ENCODE assay signal across 1 cellular context in genomic region chr17:7685533-7686220, GRCh38.
TF ChIP-seq lines count a peak whose summit lies in the region.

No MANE protein-coding gene starts in this region.

TF ChIP-seq in HepG2, 621 proteins besides CTCF, POLR2A, EP300 and RAD21 (continued from another document and continues in another):
- no peak for TF ChIP-seq ZXDC (CRISPR knock-in tag; IDR thresholded peaks at IDR 0.05)
- TF ChIP-seq NFRKB (IDR thresholded peaks at IDR 0.05): no peak
- TF ChIP-seq TBX2 (CRISPR knock-in tag; IDR thresholded peaks at IDR 0.05; ENCODE audit: borderline replicate concordance): no peak
- TF ChIP-seq, protein P1, sequence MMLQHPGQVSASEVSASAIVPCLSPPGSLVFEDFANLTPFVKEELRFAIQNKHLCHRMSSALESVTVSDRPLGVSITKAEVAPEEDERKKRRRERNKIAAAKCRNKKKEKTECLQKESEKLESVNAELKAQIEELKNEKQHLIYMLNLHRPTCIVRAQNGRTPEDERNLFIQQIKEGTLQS (CRISPR knock-in tag; IDR thresholded peaks at IDR 0.05): 0 out of 2 replicates have a peak, but pooled peaks have one; percentile 12
- TF ChIP-seq ZSCAN25 (CRISPR knock-in tag; IDR thresholded peaks at IDR 0.05): no peak
- TF ChIP-seq RORA (CRISPR knock-in tag; IDR thresholded peaks at IDR 0.05): no peak
- TF ChIP-seq ZNF768 (CRISPR knock-in tag; IDR thresholded peaks at IDR 0.05): no peak; the same call in 1 of the 2 replicates
- no peak for TF ChIP-seq ZNF318 (CRISPR knock-in tag; IDR thresholded peaks at IDR 0.05)
- TF ChIP-seq ATM (IDR thresholded peaks at IDR 0.05; ENCODE audit: borderline replicate concordance): no peak
- peak; percentile 88 for TF ChIP-seq GATAD1 (CRISPR knock-in tag; IDR thresholded peaks at IDR 0.05)
- peak; percentile 40; the same call in 1 of the 2 replicates for TF ChIP-seq ARNT2 (CRISPR knock-in tag; IDR thresholded peaks at IDR 0.05; ENCODE audit: low read depth)
- TF ChIP-seq, protein P2, sequence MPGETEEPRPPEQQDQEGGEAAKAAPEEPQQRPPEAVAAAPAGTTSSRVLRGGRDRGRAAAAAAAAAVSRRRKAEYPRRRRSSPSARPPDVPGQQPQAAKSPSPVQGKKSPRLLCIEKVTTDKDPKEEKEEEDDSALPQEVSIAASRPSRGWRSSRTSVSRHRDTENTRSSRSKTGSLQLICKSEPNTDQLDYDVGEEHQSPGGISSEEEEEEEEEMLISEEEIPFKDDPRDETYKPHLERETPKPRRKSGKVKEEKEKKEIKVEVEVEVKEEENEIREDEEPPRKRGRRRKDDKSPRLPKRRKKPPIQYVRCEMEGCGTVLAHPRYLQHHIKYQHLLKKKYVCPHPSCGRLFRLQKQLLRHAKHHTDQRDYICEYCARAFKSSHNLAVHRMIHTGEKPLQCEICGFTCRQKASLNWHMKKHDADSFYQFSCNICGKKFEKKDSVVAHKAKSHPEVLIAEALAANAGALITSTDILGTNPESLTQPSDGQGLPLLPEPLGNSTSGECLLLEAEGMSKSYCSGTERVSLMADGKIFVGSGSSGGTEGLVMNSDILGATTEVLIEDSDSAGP (CRISPR knock-in tag; IDR thresholded peaks at IDR 0.05; ENCODE audit: borderline replicate concordance): peak; percentile 29; the same call in 1 of the 2 replicates
- peak; percentile 52; the same call in 1 of the 2 replicates for TF ChIP-seq KDM5B (CRISPR knock-in tag; IDR thresholded peaks at IDR 0.05; ENCODE audit: borderline replicate concordance)
- peak; percentile 24; the same call in 1 of the 2 replicates for TF ChIP-seq ZNF792 (CRISPR knock-in tag; IDR thresholded peaks at IDR 0.05)
- no peak for TF ChIP-seq PRPF4 (IDR thresholded peaks at IDR 0.05; ENCODE audit: low read depth, low read length, poor library complexity, severe bottlenecking)
- TF ChIP-seq ZNF878 (CRISPR knock-in tag; IDR thresholded peaks at IDR 0.05): no peak
- no peak for TF ChIP-seq ZNF589 (CRISPR knock-in tag; conservative IDR thresholded peaks at IDR 0.05)
- TF ChIP-seq SRSF1 (optimal IDR thresholded peaks at IDR 0.05; ENCODE audit: low read depth, low read length): no peak
- TF ChIP-seq XRCC5 (optimal IDR thresholded peaks at IDR 0.05; ENCODE audit: low read length): peak; percentile 12
- peak; percentile 52; the same call in 1 of the 2 replicates for TF ChIP-seq SALL1 (CRISPR knock-in tag; IDR thresholded peaks at IDR 0.05)
- no peak for TF ChIP-seq ZNF570 (CRISPR knock-in tag; IDR thresholded peaks at IDR 0.05; ENCODE audit: borderline replicate concordance)
- TF ChIP-seq ZNF773 (CRISPR knock-in tag; IDR thresholded peaks at IDR 0.05; ENCODE audit: borderline replicate concordance): no peak
- TF ChIP-seq, protein P3, sequence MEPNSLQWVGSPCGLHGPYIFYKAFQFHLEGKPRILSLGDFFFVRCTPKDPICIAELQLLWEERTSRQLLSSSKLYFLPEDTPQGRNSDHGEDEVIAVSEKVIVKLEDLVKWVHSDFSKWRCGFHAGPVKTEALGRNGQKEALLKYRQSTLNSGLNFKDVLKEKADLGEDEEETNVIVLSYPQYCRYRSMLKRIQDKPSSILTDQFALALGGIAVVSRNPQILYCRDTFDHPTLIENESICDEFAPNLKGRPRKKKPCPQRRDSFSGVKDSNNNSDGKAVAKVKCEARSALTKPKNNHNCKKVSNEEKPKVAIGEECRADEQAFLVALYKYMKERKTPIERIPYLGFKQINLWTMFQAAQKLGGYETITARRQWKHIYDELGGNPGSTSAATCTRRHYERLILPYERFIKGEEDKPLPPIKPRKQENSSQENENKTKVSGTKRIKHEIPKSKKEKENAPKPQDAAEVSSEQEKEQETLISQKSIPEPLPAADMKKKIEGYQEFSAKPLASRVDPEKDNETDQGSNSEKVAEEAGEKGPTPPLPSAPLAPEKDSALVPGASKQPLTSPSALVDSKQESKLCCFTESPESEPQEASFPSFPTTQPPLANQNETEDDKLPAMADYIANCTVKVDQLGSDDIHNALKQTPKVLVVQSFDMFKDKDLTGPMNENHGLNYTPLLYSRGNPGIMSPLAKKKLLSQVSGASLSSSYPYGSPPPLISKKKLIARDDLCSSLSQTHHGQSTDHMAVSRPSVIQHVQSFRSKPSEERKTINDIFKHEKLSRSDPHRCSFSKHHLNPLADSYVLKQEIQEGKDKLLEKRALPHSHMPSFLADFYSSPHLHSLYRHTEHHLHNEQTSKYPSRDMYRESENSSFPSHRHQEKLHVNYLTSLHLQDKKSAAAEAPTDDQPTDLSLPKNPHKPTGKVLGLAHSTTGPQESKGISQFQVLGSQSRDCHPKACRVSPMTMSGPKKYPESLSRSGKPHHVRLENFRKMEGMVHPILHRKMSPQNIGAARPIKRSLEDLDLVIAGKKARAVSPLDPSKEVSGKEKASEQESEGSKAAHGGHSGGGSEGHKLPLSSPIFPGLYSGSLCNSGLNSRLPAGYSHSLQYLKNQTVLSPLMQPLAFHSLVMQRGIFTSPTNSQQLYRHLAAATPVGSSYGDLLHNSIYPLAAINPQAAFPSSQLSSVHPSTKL (CRISPR knock-in tag; IDR thresholded peaks at IDR 0.05): peak; percentile 35; the same call in 1 of the 2 replicates
- 0 out of 2 replicates have a peak, but pooled peaks have one; percentile 12 for TF ChIP-seq ZNF710 (CRISPR knock-in tag; IDR thresholded peaks at IDR 0.05; ENCODE audit: borderline replicate concordance)
- TF ChIP-seq RBAK (CRISPR knock-in tag; IDR thresholded peaks at IDR 0.05): no peak
- TF ChIP-seq, protein P4, sequence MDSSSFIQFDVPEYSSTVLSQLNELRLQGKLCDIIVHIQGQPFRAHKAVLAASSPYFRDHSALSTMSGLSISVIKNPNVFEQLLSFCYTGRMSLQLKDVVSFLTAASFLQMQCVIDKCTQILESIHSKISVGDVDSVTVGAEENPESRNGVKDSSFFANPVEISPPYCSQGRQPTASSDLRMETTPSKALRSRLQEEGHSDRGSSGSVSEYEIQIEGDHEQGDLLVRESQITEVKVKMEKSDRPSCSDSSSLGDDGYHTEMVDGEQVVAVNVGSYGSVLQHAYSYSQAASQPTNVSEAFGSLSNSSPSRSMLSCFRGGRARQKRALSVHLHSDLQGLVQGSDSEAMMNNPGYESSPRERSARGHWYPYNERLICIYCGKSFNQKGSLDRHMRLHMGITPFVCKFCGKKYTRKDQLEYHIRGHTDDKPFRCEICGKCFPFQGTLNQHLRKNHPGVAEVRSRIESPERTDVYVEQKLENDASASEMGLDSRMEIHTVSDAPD (CRISPR knock-in tag; IDR thresholded peaks at IDR 0.05): no peak
- TF ChIP-seq PTBP1 (IDR thresholded peaks at IDR 0.05; ENCODE audit: low read depth, low read length, poor library complexity, severe bottlenecking): no peak
- TF ChIP-seq, protein P5, sequence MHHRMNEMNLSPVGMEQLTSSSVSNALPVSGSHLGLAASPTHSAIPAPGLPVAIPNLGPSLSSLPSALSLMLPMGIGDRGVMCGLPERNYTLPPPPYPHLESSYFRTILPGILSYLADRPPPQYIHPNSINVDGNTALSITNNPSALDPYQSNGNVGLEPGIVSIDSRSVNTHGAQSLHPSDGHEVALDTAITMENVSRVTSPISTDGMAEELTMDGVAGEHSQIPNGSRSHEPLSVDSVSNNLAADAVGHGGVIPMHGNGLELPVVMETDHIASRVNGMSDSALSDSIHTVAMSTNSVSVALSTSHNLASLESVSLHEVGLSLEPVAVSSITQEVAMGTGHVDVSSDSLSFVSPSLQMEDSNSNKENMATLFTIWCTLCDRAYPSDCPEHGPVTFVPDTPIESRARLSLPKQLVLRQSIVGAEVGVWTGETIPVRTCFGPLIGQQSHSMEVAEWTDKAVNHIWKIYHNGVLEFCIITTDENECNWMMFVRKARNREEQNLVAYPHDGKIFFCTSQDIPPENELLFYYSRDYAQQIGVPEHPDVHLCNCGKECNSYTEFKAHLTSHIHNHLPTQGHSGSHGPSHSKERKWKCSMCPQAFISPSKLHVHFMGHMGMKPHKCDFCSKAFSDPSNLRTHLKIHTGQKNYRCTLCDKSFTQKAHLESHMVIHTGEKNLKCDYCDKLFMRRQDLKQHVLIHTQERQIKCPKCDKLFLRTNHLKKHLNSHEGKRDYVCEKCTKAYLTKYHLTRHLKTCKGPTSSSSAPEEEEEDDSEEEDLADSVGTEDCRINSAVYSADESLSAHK (CRISPR knock-in tag; IDR thresholded peaks at IDR 0.05; ENCODE audit: borderline replicate concordance): no peak
- TF ChIP-seq ZSCAN22 (CRISPR knock-in tag; IDR thresholded peaks at IDR 0.05): no peak
- no peak for TF ChIP-seq ZNF556 (CRISPR knock-in tag; IDR thresholded peaks at IDR 0.05; ENCODE audit: borderline replicate concordance)
- no peak for TF ChIP-seq ZNF510 (CRISPR knock-in tag; IDR thresholded peaks at IDR 0.05; ENCODE audit: low read depth)
- no peak; the same call in 1 of the 2 replicates for TF ChIP-seq ZNF580 (CRISPR knock-in tag; IDR thresholded peaks at IDR 0.05; ENCODE audit: borderline replicate concordance, low read depth)
- TF ChIP-seq ESRRA (CRISPR knock-in tag; IDR thresholded peaks at IDR 0.05; ENCODE audit: low read depth): no peak
- no peak for TF ChIP-seq ONECUT2 (CRISPR knock-in tag; IDR thresholded peaks at IDR 0.05)
